8 cellular contexts compared by ENCODE assay signal in genomic region chr7:66681491-66682349, GRCh38. TPM values are rescaled to one million over a fixed set of nuclear protein-coding genes. Genes with fewer than 3 reads are reported as not detected.
A peak's percentile ranks its signal among the peaks of the same experiment; 100 is the strongest.
DNase-seq lines count a peak whose midpoint lies in the region; ATAC-seq and TF ChIP-seq lines count a peak whose summit lies in the region.

No MANE protein-coding gene starts in this region.

- H3K9me3 ChIP-seq in WERI-Rb-1 (ENCODE audit: severe bottlenecking) (no peaks in the 10 kb centered on the region), mammary epithelial cell (replicated peaks; ENCODE audit: insufficient read depth, low read length) (no peaks in the 10 kb centered on the region), smooth muscle cell (replicated peaks; ENCODE audit: low read depth) (no peaks in the 10 kb centered on the region)

- peak overlapping the region; percentile 94 for H2AFZ ChIP-seq in mammary epithelial cell (ENCODE audit: low read depth, low read length)
- H2AFZ ChIP-seq in smooth muscle cell (ENCODE audit: low read depth): peak overlapping the region; percentile 98

- DNase-seq in ACHN: peak; percentile 99
- DNase-seq in NCI-H2196 (lab: John Stamatoyannopoulos, UW; ENCODE audit: unreplicated experiment): peak; percentile 98
- peak; percentile 96 for DNase-seq in WERI-Rb-1
- peak; percentile 95 for DNase-seq in mammary epithelial cell
- DNase-seq in iPS-NIHi7 (ENCODE audit: extremely low spot score): peak; percentile 92
- DNase-seq in smooth muscle cell (lab: John Stamatoyannopoulos, UW; ENCODE audit: unreplicated experiment): peak; percentile 81

- TSS peak; percentile 48 for BruUV-seq in mammary epithelial cell (replicated peaks; lab: Mats Ljungman, UMichigan)

- peaks cover 11% of the 10 kb centered on the region for H3K4me1 ChIP-seq in mammary epithelial cell (ENCODE audit: insufficient read depth, low read length)
- peaks cover 10% of the 10 kb centered on the region for H3K4me1 ChIP-seq in smooth muscle cell (ENCODE audit: low read depth)

- peak; percentile 91 for ATAC-seq in GM18873 (IDR thresholded peaks at IDR 0.05; ENCODE audit: low FRiP score, unreplicated experiment)
- peak; percentile 92 for ATAC-seq in HG03135 (IDR thresholded peaks at IDR 0.05; ENCODE audit: unreplicated experiment)

- H3K27me3 ChIP-seq in WERI-Rb-1 (ENCODE audit: insufficient read depth, low read depth, severe bottlenecking) (no peaks in the 10 kb centered on the region), mammary epithelial cell (ENCODE audit: insufficient read depth, low read length) (no peaks in the 10 kb centered on the region), smooth muscle cell (ENCODE audit: low read depth) (no peaks in the 10 kb centered on the region)

- CTCF ChIA-PET in mammary epithelial cell (lab: Charles Lee; ENCODE audit: low non-redundant PET): interaction anchor here (0.6 kb wide), 1 partner anchor 290 kb away, joined by 3 read pairs; no protein-coding TSS in a partner anchor

- H4K20me1 ChIP-seq in mammary epithelial cell (ENCODE audit: insufficient read depth, low read length) (no peaks in the 10 kb centered on the region), smooth muscle cell (ENCODE audit: low read depth) (peaks cover 30% of the 10 kb centered on the region)

- intact Hi-C loops in mammary epithelial cell (cut with micrococcal nuclease): loop anchor here (2.0 kb wide), 3 partner anchors 27 to 125 kb away; partner anchors contain the start of gene RABGEF1

- in situ Hi-C loops in ACHN (cut with HindIII; ENCODE audit: low pct_ligation_motif_present, low pct_unique_long_range_greater_than_20kb, low sequenced_read_pairs) (no loop called here), mammary epithelial cell (cut with MboI; ENCODE audit: low sequenced_read_pairs in 2 of 2) (no loop called here)

- H3K36me3 ChIP-seq in WERI-Rb-1 (no peaks in the 10 kb centered on the region; the same call in 1 of the 2 replicates), mammary epithelial cell (ENCODE audit: insufficient read depth, low read length) (no peaks in the 10 kb centered on the region), smooth muscle cell (ENCODE audit: low read depth) (no peaks in the 10 kb centered on the region)

- H3K4me2 ChIP-seq in mammary epithelial cell (ENCODE audit: insufficient read depth, low read depth, low read length): peak overlapping the region; percentile 89
- H3K4me2 ChIP-seq in smooth muscle cell: peak overlapping the region; percentile 100

- 12% methylated on average over 21 of the region's 78 CpGs for WGBS in mammary epithelial cell (ENCODE audit: low coverage, missing lambda C conversion rate)
- WGBS in smooth muscle cell (ENCODE audit: low lambda C conversion rate): 6% methylated on average over 68 of the region's 78 CpGs

- H3K27ac ChIP-seq in WERI-Rb-1 (peak overlapping the region; percentile 94), mammary epithelial cell (ENCODE audit: insufficient read depth, low read depth, low read length) (peak overlapping the region; percentile 85), smooth muscle cell (ENCODE audit: low read depth) (peak overlapping the region; percentile 98)

- H3K4me3 ChIP-seq in WERI-Rb-1 (ENCODE audit: low read depth, low read length): peak overlapping the region; percentile 79
- peak overlapping the region; percentile 97 to 99 (median 98) for H3K4me3 ChIP-seq in mammary epithelial cell (replicated peaks in 1 of 3; ENCODE audit: insufficient read depth in 1 of 3, low read depth in 2 of 3, low read length in 3 of 3)
- peak overlapping the region; percentile 95 for H3K4me3 ChIP-seq in smooth muscle cell

- H3K79me2 ChIP-seq in mammary epithelial cell (ENCODE audit: insufficient read depth, low read length) (peaks cover 69% of the 10 kb centered on the region), smooth muscle cell (ENCODE audit: low read depth) (peaks cover 48% of the 10 kb centered on the region)

- peak overlapping the region; percentile 85 for H3K9ac ChIP-seq in mammary epithelial cell (ENCODE audit: insufficient read depth, low read length)
- peak overlapping the region; percentile 96 for H3K9ac ChIP-seq in smooth muscle cell (ENCODE audit: low read depth)

- no peak for TF ChIP-seq CTCF in WERI-Rb-1 (IDR thresholded peaks at IDR 0.05; ENCODE audit: low read depth, low read length)
- TF ChIP-seq CTCF in mammary epithelial cell (conservative IDR thresholded peaks at IDR 0.05 in 1 of 2, IDR thresholded peaks at IDR 0.05 in 1 of 2; ENCODE audit: extremely low read depth in 1 of 2, insufficient read depth in 1 of 2, low read depth in 1 of 2, low read length in 2 of 2): no peak
- no peak for TF ChIP-seq CTCF in smooth muscle cell (IDR thresholded peaks at IDR 0.05; ENCODE audit: borderline replicate concordance, insufficient read depth, poor library complexity, severe bottlenecking)

- dilution Hi-C loops in mammary epithelial cell (cut with HindIII; ENCODE audit: low sequenced_read_pairs): no loop called here

- peaks cover 9% of the 10 kb centered on the region for H3F3A ChIP-seq in smooth muscle cell (ENCODE audit: low read depth)

RNA-seq across cellular contexts. Expression of gene KCTD7, which starts 53.0 kb away (rescaled TPM):
- total RNA-seq in mammary epithelial cell (1 to 10 TPM; 3.6 to 7.3 TPM), smooth muscle cell (6.3 and 8.1 TPM in 2 replicates)
- polyA plus RNA-seq in mammary epithelial cell (4.3 TPM), smooth muscle cell (3.9 and 4.8 TPM in 2 replicates)
- polyA minus RNA-seq in mammary epithelial cell: 2.9 TPM

RNA-seq across cellular contexts. Expression of gene RABGEF1, which starts 58.8 kb away (rescaled TPM):
- total RNA-seq in mammary epithelial cell (10 to 100 TPM; 49.8 to 58.7 TPM), smooth muscle cell (34.9 and 35.8 TPM in 2 replicates)
- polyA plus RNA-seq in mammary epithelial cell (36.5 TPM), smooth muscle cell (18.8 and 21.5 TPM in 2 replicates)
- 89.7 TPM for polyA minus RNA-seq in mammary epithelial cell

Comparison
In these comparisons a context has a peak if more than half of its experiments do, and no peak if none do; other contexts are left out.
1. Peak in every context shown above with its lines: DNase-seq, ATAC-seq, H3K4me3 ChIP-seq and H3K27ac ChIP-seq.